In the genomic region with DNA sequence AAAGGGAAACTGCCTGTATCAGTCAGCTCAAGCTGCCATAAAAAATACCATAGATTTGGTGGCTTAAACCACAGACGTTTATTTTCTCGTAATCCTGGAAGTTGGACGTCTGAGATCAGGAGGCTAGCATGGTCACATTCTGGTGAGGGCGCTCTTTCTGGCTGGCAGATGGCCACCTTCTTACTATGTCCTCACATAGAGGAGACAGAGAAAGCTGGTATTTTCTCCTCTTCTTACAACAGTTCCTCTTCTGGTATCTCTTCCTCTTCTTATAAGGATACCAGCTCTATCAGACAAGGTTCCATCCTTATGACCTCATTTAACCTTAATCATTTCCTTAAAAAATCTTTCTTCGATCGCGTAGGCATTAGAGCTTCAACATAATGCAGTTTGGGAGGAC, we compare ENCODE assay signal across 18 cellular contexts. TPM values are rescaled to one million over a fixed set of nuclear protein-coding genes. Genes with fewer than 3 reads are reported as not detected.
DNase-seq lines count a peak whose midpoint lies in the region; ATAC-seq and TF ChIP-seq lines count a peak whose summit lies in the region.
"Had no signal": no experiment of that assay in that cellular context is flagged by ENCODE, and none has a peak within 500 bp of the region (broad histone marks: within the 10 kb centered on the region; RNA-seq: fewer than 3 reads in every experiment).

No MANE protein-coding gene starts in this region.

- no peaks in the 10 kb centered on the region for H4K20me1 ChIP-seq in OCI-LY3 (ENCODE audit: insufficient read depth, low read length)

- TF ChIP-seq POLR2A in esophagus muscularis mucosa (IDR thresholded peaks at IDR 0.05; ENCODE audit: low read depth), result no peak

- H3K27me3 ChIP-seq in OCI-LY3 (ENCODE audit: low read depth, low read length), result no peaks in the 10 kb centered on the region
- H3K27me3 ChIP-seq in endodermal cell (ENCODE audit: control insufficient read depth, insufficient read depth, low read length, poor library complexity, severe bottlenecking), result no peaks in the 10 kb centered on the region
- H3K27me3 ChIP-seq in esophagus muscularis mucosa, result no peaks in the 10 kb centered on the region
- H3K27me3 ChIP-seq: breast epithelium, esophagus squamous epithelium, tibial nerve had no signal

- no peak overlapping the region for H3K27ac Mint-ChIP-seq in endodermal cell
- H3K27ac Mint-ChIP-seq: nephron progenitor cell had no signal

- peak overlapping the region; percentile 33 for H3K4me2 ChIP-seq in OCI-LY3 (ENCODE audit: low read length)

- intact Hi-C loops in Right ventricle myocardium superior (cut with DNase I), result no loop called here
- intact Hi-C loops in Right ventricle myocardium inferior (cut with DNase I), result no loop called here
- intact Hi-C loops in esophagus muscularis mucosa (cut with DNase I), result no loop called here

- peaks cover 12% of the 10 kb centered on the region for H3K4me1 ChIP-seq in OCI-LY3 (ENCODE audit: low read length)
- H3K4me1 ChIP-seq in endodermal cell (ENCODE audit: control insufficient read depth, insufficient read depth, low read length), result no peaks in the 10 kb centered on the region
- no peaks in the 10 kb centered on the region for H3K4me1 ChIP-seq in esophagus muscularis mucosa
- H3K4me1 ChIP-seq: breast epithelium, esophagus squamous epithelium, psoas muscle, tibial nerve had no signal

- H3K9me3 Mint-ChIP-seq in endodermal cell, result peaks cover 16% of the 10 kb centered on the region

- H3K4me3 ChIP-seq in OCI-LY3 (ENCODE audit: low read length) (no peak overlapping the region), endodermal cell (ENCODE audit: low read length) (no peak overlapping the region), esophagus muscularis mucosa (no peak overlapping the region)
- H3K4me3 ChIP-seq: breast epithelium, esophagus squamous epithelium, psoas muscle, tibial nerve had no signal

- whole genome bisulfite sequencing in endodermal cell (ENCODE audit: insufficient coverage in 1 of 2, insufficient read length in 1 of 2), 2 experiments, result 79 to 82% methylated on average over 7 of the region's 7 CpGs
- 87% methylated on average over 7 of the region's 7 CpGs for WGBS in esophagus muscularis mucosa

- H2AFZ ChIP-seq in OCI-LY3 (ENCODE audit: low read depth, low read length), result no peak overlapping the region

- H3K4me3 Mint-ChIP-seq in endodermal cell, result no peak overlapping the region
- H3K4me3 Mint-ChIP-seq: nephron progenitor cell had no signal

- H3K4me1 Mint-ChIP-seq in endodermal cell, result no peaks in the 10 kb centered on the region
- H3K4me1 Mint-ChIP-seq: nephron progenitor cell had no signal

- H3K9me3 ChIP-seq in OCI-LY3 (ENCODE audit: insufficient read depth, low read length) (peaks cover 1% of the 10 kb centered on the region; the same call in 1 of the 2 replicates), endodermal cell (ENCODE audit: control insufficient read depth, low read length) (no peaks in the 10 kb centered on the region), esophagus muscularis mucosa (peaks cover 0 to 8% (median 3%) of the 10 kb centered on the region in 4 donors)

- DNase-seq in Right ventricle myocardium superior (peak; percentile 50), Right ventricle myocardium inferior (ENCODE audit: missing footprints) (no peak), endodermal cell (no peak), putamen (ENCODE audit: low spot score) (peak; percentile 25), NCI-H2227 treated with DMSO at 0.1 percent for 48 hours (lab: John Stamatoyannopoulos, UW) (no peak), esophagus muscularis mucosa (ENCODE audit: extremely low spot score) (no peak)
- DNase-seq: 8988T, DMS 273 treated with DMSO at 0.1 percent for 48 hours, esophagus squamous epithelium, mesendoderm, NCI-H2029, nephron progenitor cell, PC-3 had no signal

- ATAC-seq in Right ventricle myocardium superior (ENCODE audit: poor library complexity) (peak; percentile 38), Right ventricle myocardium inferior (no peak), GM21367 (IDR thresholded peaks at IDR 0.05; ENCODE audit: unreplicated experiment) (no peak)
- ATAC-seq: PC-3, psoas muscle had no signal

- no peak for TF ChIP-seq CTCF in OCI-LY3 (IDR thresholded peaks at IDR 0.05; ENCODE audit: low read depth, low read length)
- TF ChIP-seq CTCF in endodermal cell (conservative IDR thresholded peaks at IDR 0.05), result peak; percentile 36
- no peak for TF ChIP-seq CTCF in esophagus muscularis mucosa (IDR thresholded peaks at IDR 0.05)

- H3K27ac ChIP-seq in OCI-LY3 (ENCODE audit: low read length) (no peak overlapping the region), endodermal cell (ENCODE audit: low read depth, low read length) (no peak overlapping the region), esophagus muscularis mucosa (replicated peaks in 1 of 4) (no peak overlapping the region)
- H3K27ac ChIP-seq: breast epithelium, esophagus squamous epithelium, psoas muscle, tibial nerve had no signal

- no peak overlapping the region for H3K9ac ChIP-seq in OCI-LY3 (ENCODE audit: low read length)
- no peak overlapping the region for H3K9ac ChIP-seq in endodermal cell (ENCODE audit: extremely low read depth, low read length, poor library complexity, severe bottlenecking)

- no peaks in the 10 kb centered on the region for H3K27me3 Mint-ChIP-seq in endodermal cell (ENCODE audit: insufficient read depth)

- no peaks in the 10 kb centered on the region for H3K36me3 ChIP-seq in OCI-LY3 (replicated peaks; ENCODE audit: low read depth, low read length)
- H3K36me3 ChIP-seq in endodermal cell (ENCODE audit: control insufficient read depth, insufficient read depth, low read length), result no peaks in the 10 kb centered on the region
- H3K36me3 ChIP-seq in esophagus muscularis mucosa, result no peaks in the 10 kb centered on the region
- H3K36me3 ChIP-seq: breast epithelium, esophagus squamous epithelium had no signal

- no peak for TF ChIP-seq EP300 in esophagus muscularis mucosa (IDR thresholded peaks at IDR 0.05)

- H3K79me2 ChIP-seq in OCI-LY3 (ENCODE audit: low read length), result no peaks in the 10 kb centered on the region

- no peaks in the 10 kb centered on the region for H3K36me3 Mint-ChIP-seq in endodermal cell (ENCODE audit: low read depth)

RNA-seq across cellular contexts. Expression of gene RFX3, which starts 50.6 kb away (rescaled TPM):
- total RNA-seq in Right ventricle myocardium superior (3.7 TPM), Right ventricle myocardium inferior (3.7 TPM), endodermal cell (10 to 100 TPM; 27.5 to 28.2 TPM), esophagus muscularis mucosa (1 to 10 TPM; 4.5 to 7.9 (median 5.5) TPM)
- 29.5 TPM for polyA plus RNA-seq in endodermal cell (2013, experiment 1 of 2)
- polyA plus RNA-seq in endodermal cell (2013, experiment 2 of 2), result 30.1 TPM

Comparison
In these comparisons a context has a peak if more than half of its experiments do, and no peak if none do; other contexts are left out.
1. DNase-seq: peak in Right ventricle myocardium superior (single experiment) and putamen (single experiment); none in Right ventricle myocardium inferior (single experiment), endodermal cell (single experiment), NCI-H2227 treated with DMSO at 0.1 percent for 48 hours (single experiment) and esophagus muscularis mucosa (single experiment).